9 cellular contexts compared by ENCODE assay signal in genomic region chr19:18118420-18119242, GRCh38. TPM values are rescaled to one million over a fixed set of nuclear protein-coding genes. Genes with fewer than 3 reads are reported as not detected.
A peak's percentile ranks its signal among the peaks of the same experiment; 100 is the strongest.
DNase-seq lines count a peak whose midpoint lies in the region; ATAC-seq and TF ChIP-seq lines count a peak whose summit lies in the region.
"Had no signal": no experiment of that assay in that cellular context is flagged by ENCODE, and none has a peak within 500 bp of the region (broad histone marks: within the 10 kb centered on the region; RNA-seq: fewer than 3 reads in every experiment).

No MANE protein-coding gene starts in this region.

- H3K4me3 ChIP-seq in SJCRH30 (peak overlapping the region; percentile 76), fibroblast of mammary gland (ENCODE audit: control insufficient read depth, low read depth, low read length) (peak overlapping the region; percentile 61), psoas muscle (peak overlapping the region; percentile 73)

- DNase-seq in G401 (ENCODE audit: low spot score) (peak; percentile 13), SJCRH30 (no peak), fibroblast of mammary gland (ENCODE audit: low read depth) (peak; percentile 23), psoas muscle (no peak), A172 (ENCODE audit: low spot score) (no peak), NCI-H1417 (lab: John Stamatoyannopoulos, UW) (no peak), ecto neural progenitor cell (ENCODE audit: low spot score) (no peak)
- DNase-seq: NCI-H187 treated with DMSO at 0.1 percent for 48 hours had no signal

- H3K36me3 ChIP-seq in SJCRH30 (no peaks in the 10 kb centered on the region), psoas muscle (ENCODE audit: insufficient read depth in 1 of 2, low read depth in 1 of 2) (no peaks in the 10 kb centered on the region)

- in situ Hi-C loops in G401 (cut with HindIII; ENCODE audit: low sequenced_read_pairs): no loop called here

- no peak for ATAC-seq in psoas muscle
- ATAC-seq in HG03469 (IDR thresholded peaks at IDR 0.05; ENCODE audit: unreplicated experiment): no peak

- intact Hi-C loops in psoas muscle (cut with DNase I): loop anchor here (5.0 kb wide), 1 partner anchor 34 kb away; the partner anchor contains the start of gene PIK3R2 (in 2 of the 2)

- H3K9me3 ChIP-seq in SJCRH30 (replicated peaks) (no peaks in the 10 kb centered on the region), psoas muscle (no peaks in the 10 kb centered on the region)

- H3K27ac ChIP-seq in SJCRH30: peak overlapping the region; percentile 38; the same call in 1 of the 2 replicates
- peak overlapping the region; percentile 53 for H3K27ac ChIP-seq in psoas muscle

- H3K4me1 ChIP-seq in SJCRH30 (0 out of 2 replicates have a peak, but pooled peaks cover 5% of the 10 kb centered on the region), psoas muscle (no peaks in the 10 kb centered on the region)

- 25 to 30% (median 28%) methylated on average over 19 of the region's 19 CpGs for WGBS in psoas muscle, 3 donors

- H3K27me3 ChIP-seq in SJCRH30 (no peaks in the 10 kb centered on the region), psoas muscle (ENCODE audit: insufficient read depth in 3 of 3, low read length in 2 of 3) (no peaks in the 10 kb centered on the region)

- TF ChIP-seq CTCF in fibroblast of mammary gland (conservative IDR thresholded peaks at IDR 0.05; ENCODE audit: control insufficient read depth, insufficient read depth, low read depth, low read length) (no peak), psoas muscle (IDR thresholded peaks at IDR 0.05) (no peak)

RNA-seq across cellular contexts. Expression of gene MAST3, which starts 21.1 kb away (rescaled TPM):
- total RNA-seq in G401 (2014; rRNA removed; shearing (Covaris generic)): 1.2 and 2.6 TPM in 2 replicates
- total RNA-seq in SJCRH30 (2014; rRNA removed; shearing (Covaris generic)): 4.3 and 4.5 TPM in 2 replicates
- 1 to 10 TPM; 1.7 to 5.1 (median 3.2) TPM for total RNA-seq in psoas muscle
- polyA plus RNA-seq in psoas muscle: 1 to 10 TPM in 1 of 3 donors, under 1 TPM in 2; 0.34 to 2.5 (median 0.96) TPM
- total RNA-seq in A172 (2014; rRNA removed; shearing (Covaris generic)): 2.7 and 3.0 TPM in 2 replicates

RNA-seq across cellular contexts. Expression of gene IL12RB1, which starts 31.9 kb away (rescaled TPM):
- not detected in 2 replicates for total RNA-seq in G401 (2014; rRNA removed; shearing (Covaris generic))
- total RNA-seq in SJCRH30 (2014; rRNA removed; shearing (Covaris generic)): not detected in 2 replicates
- under 1 TPM; 0.15 to 0.53 (median 0.26) TPM for total RNA-seq in psoas muscle
- polyA plus RNA-seq in psoas muscle: under 1 TPM in 2 of 3 donors, not detected in 1; 0.14 to 0.17 TPM
- 0.93 TPM in 1 of 2 replicates, not detected in the other for total RNA-seq in A172 (2014; rRNA removed; shearing (Covaris generic))

RNA-seq across cellular contexts. Expression of gene PIK3R2, which starts 34.3 kb away (rescaled TPM):
- 7.9 and 31.5 TPM in 2 replicates for total RNA-seq in G401 (2014; rRNA removed; shearing (Covaris generic))
- 35.0 and 39.0 TPM in 2 replicates for total RNA-seq in SJCRH30 (2014; rRNA removed; shearing (Covaris generic))
- total RNA-seq in psoas muscle: 10 to 100 TPM in 3 of 4 donors, 1 to 10 TPM in 1; 8.6 to 20.8 (median 15.0) TPM
- 1 to 10 TPM; 4.6 to 6.0 (median 4.7) TPM for polyA plus RNA-seq in psoas muscle
- 32.3 and 43.2 TPM in 2 replicates for total RNA-seq in A172 (2014; rRNA removed; shearing (Covaris generic))

RNA-seq across cellular contexts. Expression of gene IFI30, which starts 55.0 kb away (rescaled TPM):
- 77.6 and 103 TPM in 2 replicates for total RNA-seq in G401 (2014; rRNA removed; shearing (Covaris generic))
- 0.67 and 1.2 TPM in 2 replicates for total RNA-seq in SJCRH30 (2014; rRNA removed; shearing (Covaris generic))
- total RNA-seq in psoas muscle: 10 to 100 TPM in 3 of 4 donors, 1 to 10 TPM in 1; 4.3 to 21.5 (median 12.5) TPM
- polyA plus RNA-seq in psoas muscle: 10 to 100 TPM in 1 of 3 donors, 1 to 10 TPM in 2; 1.4 to 11.7 (median 4.7) TPM
- 28.2 and 40.5 TPM in 2 replicates for total RNA-seq in A172 (2014; rRNA removed; shearing (Covaris generic))

Comparison
In these comparisons a context has a peak if more than half of its experiments do, and no peak if none do; other contexts are left out.
1. DNase-seq: peak in G401 (single experiment) and fibroblast of mammary gland (single experiment); none in SJCRH30 (0 of 2), psoas muscle (0 of 2), A172 (single experiment), NCI-H1417 (0 of 3) and ecto neural progenitor cell (single experiment).
2. Peak in every context shown above with its lines, with median percentiles within 50 percentile points of each other: H3K4me3 ChIP-seq.